1 cellular context compared by ENCODE assay signal in the genomic region with DNA sequence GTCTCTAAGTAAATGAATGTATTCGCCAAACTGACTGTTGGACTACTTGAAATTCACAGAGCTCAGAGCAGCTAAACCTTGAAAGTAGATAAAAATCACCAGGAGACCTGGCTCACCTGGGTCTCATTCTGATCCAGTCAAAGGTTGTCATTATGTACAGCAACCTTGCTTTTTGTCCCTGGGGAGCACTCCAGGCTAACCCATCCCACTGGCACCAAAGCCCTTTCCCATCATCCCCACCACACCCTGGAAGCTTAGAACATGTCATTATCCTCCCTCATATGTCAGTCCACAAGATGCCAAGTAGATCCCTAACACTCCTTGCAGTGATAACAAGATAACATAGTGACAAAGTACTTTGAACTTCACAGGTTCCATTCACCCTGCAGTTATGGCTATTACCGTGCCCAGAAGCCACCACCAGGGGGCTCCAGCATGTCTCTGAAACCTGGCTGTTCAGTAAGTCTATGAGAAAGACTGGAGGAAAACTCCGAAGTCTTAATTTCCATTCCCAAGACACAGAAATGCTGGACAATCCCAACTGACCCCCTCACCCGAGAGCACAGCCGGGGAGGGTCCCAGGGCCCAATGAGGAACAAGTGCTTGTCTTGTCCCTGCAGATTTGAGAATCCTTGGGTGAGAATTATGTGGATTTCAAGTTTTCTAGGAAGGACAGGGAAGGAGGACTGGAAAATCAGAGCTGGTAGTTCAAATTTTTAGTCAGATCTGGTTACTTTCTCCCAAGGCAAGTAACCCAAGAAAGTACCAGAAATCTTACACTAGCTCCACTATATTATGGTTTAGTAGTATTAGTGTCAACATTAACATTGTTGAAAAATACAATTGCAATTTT.
TF ChIP-seq lines count a peak whose summit lies in the region.

No MANE protein-coding gene starts in this region.

TF ChIP-seq in SK-N-SH treated with all-trans-retinoic acid at 6 μM for 48 hours, 23 proteins besides CTCF, POLR2A, EP300 and RAD21 (continued from another document):
- TF ChIP-seq, protein P1, sequence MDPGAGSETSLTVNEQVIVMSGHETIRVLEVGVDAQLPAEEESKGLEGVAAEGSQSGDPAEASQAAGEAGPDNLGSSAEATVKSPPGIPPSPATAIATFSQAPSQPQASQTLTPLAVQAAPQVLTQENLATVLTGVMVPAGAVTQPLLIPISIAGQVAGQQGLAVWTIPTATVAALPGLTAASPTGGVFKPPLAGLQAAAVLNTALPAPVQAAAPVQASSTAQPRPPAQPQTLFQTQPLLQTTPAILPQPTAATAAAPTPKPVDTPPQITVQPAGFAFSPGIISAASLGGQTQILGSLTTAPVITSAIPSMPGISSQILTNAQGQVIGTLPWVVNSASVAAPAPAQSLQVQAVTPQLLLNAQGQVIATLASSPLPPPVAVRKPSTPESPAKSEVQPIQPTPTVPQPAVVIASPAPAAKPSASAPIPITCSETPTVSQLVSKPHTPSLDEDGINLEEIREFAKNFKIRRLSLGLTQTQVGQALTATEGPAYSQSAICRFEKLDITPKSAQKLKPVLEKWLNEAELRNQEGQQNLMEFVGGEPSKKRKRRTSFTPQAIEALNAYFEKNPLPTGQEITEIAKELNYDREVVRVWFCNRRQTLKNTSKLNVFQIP (CRISPR knock-in tag; IDR thresholded peaks at IDR 0.05; ENCODE audit: borderline replicate concordance, low read depth), result no peak
- no peak for TF ChIP-seq OSR1 (CRISPR knock-in tag; IDR thresholded peaks at IDR 0.05)
